In genomic region chr11:65128182-65129145, GRCh38 we compare ENCODE assay signal across 24 cellular contexts. TPM values are rescaled to one million over a fixed set of nuclear protein-coding genes. Genes with fewer than 3 reads are reported as not detected.
DNase-seq lines count a peak whose midpoint lies in the region; ATAC-seq and TF ChIP-seq lines count a peak whose summit lies in the region.
"Had no signal": no experiment of that assay in that cellular context is flagged by ENCODE, and none has a peak within 500 bp of the region (broad histone marks: within the 10 kb centered on the region; RNA-seq: fewer than 3 reads in every experiment).

No MANE protein-coding gene starts in this region.

- H3K27me3 Mint-ChIP-seq in T-helper 17 cell (no peaks in the 10 kb centered on the region), nephron progenitor cell (ENCODE audit: low read depth, poor library complexity) (no peaks in the 10 kb centered on the region)
- H3K27me3 Mint-ChIP-seq: activated naive CD8-positive, alpha-beta T cell; natural killer cell treated with Interleukin-12 subunit alpha and Interleukin-12 subunit beta and Interleukin-15 and Interleukin-18, amount 100 ng/mL, for 72 hours had no signal

- in situ Hi-C loops in GM13977 (cut with MboI; ENCODE audit: low pct_unique_long_range_greater_than_20kb, low sequenced_read_pairs, unreplicated experiment) (no loop called here), KBM-7 (cut with MboI; ENCODE audit: low pct_unique_long_range_greater_than_20kb, low sequenced_read_pairs) (no loop called here)

- H3K9me3 ChIP-seq in BLaER1 (no peaks in the 10 kb centered on the region), T-helper 17 cell (ENCODE audit: control insufficient read depth, low read length, poor library complexity, severe bottlenecking) (no peaks in the 10 kb centered on the region)
- H3K9me3 ChIP-seq: body of pancreas, colonic mucosa, left lung, thyroid gland had no signal

- no peak overlapping the region for H3K4me3 ChIP-seq in BLaER1
- H3K4me3 ChIP-seq: body of pancreas, colonic mucosa, left lung, thyroid gland had no signal

- no peak for ATAC-seq in T-helper 17 cell
- ATAC-seq: body of pancreas; left lung; natural killer cell treated with Interleukin-12 subunit alpha and Interleukin-12 subunit beta and Interleukin-15 and Interleukin-18, amount 100 ng/mL, for 72 hours had no signal

- H3K27ac Mint-ChIP-seq in T-helper 17 cell (peak overlapping the region; percentile 43), nephron progenitor cell (peak overlapping the region; percentile 81)
- H3K27ac Mint-ChIP-seq: activated naive CD8-positive, alpha-beta T cell; natural killer cell treated with Interleukin-12 subunit alpha and Interleukin-12 subunit beta and Interleukin-15 and Interleukin-18, amount 100 ng/mL, for 72 hours had no signal

- H3K36me3 ChIP-seq in BLaER1, result peaks cover 93% of the 10 kb centered on the region

- H3K27ac ChIP-seq in BLaER1, result peak overlapping the region; percentile 78
- H3K27ac ChIP-seq: body of pancreas, colonic mucosa, left lung, thyroid gland had no signal

- H3K4me2 ChIP-seq in BLaER1, result 0 out of 2 replicates have a peak overlapping the region, but pooled peaks have one; percentile 99

- H3K27me3 ChIP-seq in BLaER1, result no peaks in the 10 kb centered on the region
- H3K27me3 ChIP-seq: body of pancreas, colonic mucosa, left lung, thyroid gland had no signal

- peak; percentile 52 for TF ChIP-seq POLR2A in GM19193 (IDR thresholded peaks at IDR 0.05; ENCODE audit: extremely low read depth, insufficient read depth, insufficient read length)

- H4K20me1 ChIP-seq in BLaER1, result peaks cover 42% of the 10 kb centered on the region

- no peak overlapping the region for H3K4me3 Mint-ChIP-seq in T-helper 17 cell
- no peak overlapping the region for H3K4me3 Mint-ChIP-seq in nephron progenitor cell
- H3K4me3 Mint-ChIP-seq: activated naive CD8-positive, alpha-beta T cell; H9; natural killer cell treated with Interleukin-12 subunit alpha and Interleukin-12 subunit beta and Interleukin-15 and Interleukin-18, amount 100 ng/mL, for 72 hours had no signal

- H3K36me3 Mint-ChIP-seq in T-helper 17 cell (ENCODE audit: low read depth) (peaks cover 7% of the 10 kb centered on the region), nephron progenitor cell (ENCODE audit: low read depth) (peaks cover 22% of the 10 kb centered on the region)
- H3K36me3 Mint-ChIP-seq: activated naive CD8-positive, alpha-beta T cell; natural killer cell treated with Interleukin-12 subunit alpha and Interleukin-12 subunit beta and Interleukin-15 and Interleukin-18, amount 100 ng/mL, for 72 hours had no signal

- TF ChIP-seq CTCF in nephron progenitor cell (IDR thresholded peaks at IDR 0.05), result no peak
- no peak for TF ChIP-seq CTCF in GM13977 (IDR thresholded peaks at IDR 0.05; ENCODE audit: extremely low read depth, insufficient read depth, missing control alignments)

- peaks cover 16% of the 10 kb centered on the region for H3K4me1 Mint-ChIP-seq in T-helper 17 cell
- peaks cover 15% of the 10 kb centered on the region for H3K4me1 Mint-ChIP-seq in nephron progenitor cell

- DNase-seq in T-helper 17 cell, result no peak
- DNase-seq in nephron progenitor cell, result no peak
- no peak for DNase-seq in GM13977 (ENCODE audit: low spot score)
- no peak for DNase-seq in foreskin melanocyte
- no peak for DNase-seq in KBM-7
- no peak for DNase-seq in Kasumi-1 (lab: John Stamatoyannopoulos, UW)
- DNase-seq: activated CD4-positive, alpha-beta T cell treated with anti-CD3 and anti-CD28 coated beads, Interleukin-2, amount 50 U/mL, for 4 hours; body of pancreas; colonic mucosa; DMS79; H9; head of caudate nucleus; left lung; midbrain; NCI-H1417 treated with DMSO at 0.1 percent for 48 hours; NCI-H524; SHP77 treated with DMSO at 0.1 percent for 48 hours; stimulated activated CD4-positive, alpha-beta T cell treated with anti-CD3 and anti-CD28 coated beads, Interleukin-1b, Interleukin-23, amount 100 ng/mL, for 48 hours; stimulated activated naive CD4-positive, alpha-beta T cell treated with Interleukin-2 at 50 U/mL for 16 hours; thyroid gland had no signal

- H3K4me1 ChIP-seq in BLaER1, result peaks cover 61% of the 10 kb centered on the region

- H3K9ac ChIP-seq in BLaER1, result 0 out of 2 replicates have a peak overlapping the region, but pooled peaks have one; percentile 50

- no peaks in the 10 kb centered on the region for H3K9me3 Mint-ChIP-seq in nephron progenitor cell
- H3K9me3 Mint-ChIP-seq: H9; natural killer cell treated with Interleukin-12 subunit alpha and Interleukin-12 subunit beta and Interleukin-15 and Interleukin-18, amount 100 ng/mL, for 72 hours had no signal

RNA-seq across cellular contexts. Expression of gene SYVN1, which starts 5.9 kb away (rescaled TPM):
- 10 to 100 TPM; 80.6 to 81.1 TPM for total RNA-seq in T-helper 17 cell

RNA-seq across cellular contexts. Expression of gene MRPL49, which starts 6.3 kb away (rescaled TPM):
- total RNA-seq in T-helper 17 cell, result 10 to 100 TPM; 42.8 to 44.8 TPM

RNA-seq across cellular contexts. Expression of gene FAU, which starts 6.5 kb away (rescaled TPM):
- 1,000 to 10,000 TPM; 1,401 to 1,408 TPM for total RNA-seq in T-helper 17 cell

RNA-seq across cellular contexts. Expression of gene ZNHIT2, which starts 11.0 kb away (rescaled TPM):
- 1 to 10 TPM; 7.5 to 8.7 TPM for total RNA-seq in T-helper 17 cell

RNA-seq across cellular contexts. Expression of gene TM7SF2, which starts 16.8 kb away (rescaled TPM):
- 10 to 100 TPM; 15.2 to 18.5 TPM for total RNA-seq in T-helper 17 cell
